11 cellular contexts compared by ENCODE assay signal in the genomic region with DNA sequence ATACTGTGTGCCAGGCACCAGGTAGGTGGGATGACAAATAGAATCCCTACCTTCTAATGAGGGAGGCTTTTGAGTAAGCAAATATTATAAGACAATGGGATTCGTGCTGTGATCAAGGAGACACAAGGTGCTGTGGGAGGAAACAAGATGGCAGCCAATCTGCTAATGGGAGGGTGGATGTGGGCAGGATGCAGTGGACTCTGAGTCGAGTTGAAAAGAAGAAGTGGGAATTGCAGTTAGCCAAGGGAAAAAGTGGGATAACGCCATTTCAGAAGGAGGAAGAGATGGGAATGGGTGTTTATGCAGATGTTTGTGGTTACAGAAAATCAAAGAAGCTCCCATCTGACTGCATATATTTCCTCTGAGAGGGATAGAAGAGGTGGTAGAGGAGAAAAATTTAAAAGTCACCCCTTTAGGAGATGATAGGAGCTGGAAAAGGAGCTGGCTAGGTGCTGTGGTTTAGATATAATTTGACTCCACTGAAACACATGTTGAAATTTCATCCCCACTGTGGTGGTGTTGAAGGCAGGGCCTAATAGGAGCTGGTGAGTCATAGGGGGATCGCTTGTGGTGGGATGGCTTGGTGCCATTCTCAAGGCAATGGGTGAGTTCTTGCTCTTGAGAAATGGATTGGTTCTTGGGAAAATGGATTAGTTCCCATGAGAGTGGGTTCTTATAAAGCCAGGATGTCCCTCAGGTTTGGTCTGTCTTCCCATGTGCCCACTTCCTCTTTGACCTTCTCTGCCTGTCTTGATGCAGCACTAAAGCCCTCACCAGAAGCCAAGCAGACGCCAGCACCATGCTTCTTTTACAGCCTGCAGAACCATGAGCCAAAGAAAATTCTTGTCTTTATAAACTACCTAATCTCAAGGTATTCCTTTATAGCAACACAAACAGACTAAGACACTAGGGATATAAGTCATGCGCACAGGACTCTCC. TPM values are rescaled to one million over a fixed set of nuclear protein-coding genes. Genes with fewer than 3 reads are reported as not detected.
DNase-seq lines count a peak whose midpoint lies in the region; ATAC-seq and FAIRE-seq lines count a peak whose summit lies in the region.
"Had no signal": no experiment of that assay in that cellular context is flagged by ENCODE, and none has a peak within 500 bp of the region (broad histone marks: within the 10 kb centered on the region; RNA-seq: fewer than 3 reads in every experiment).

No MANE protein-coding gene starts in this region.

- peaks cover 4% of the 10 kb centered on the region for H3K4me1 Mint-ChIP-seq in activated naive CD4-positive, alpha-beta T cell treated with anti-CD3 and anti-CD28 coated beads, Interleukin-2, amount 10 ng/mL, durations not matched to agents 7 days and 5 days

- H3K27ac Mint-ChIP-seq in activated naive CD4-positive, alpha-beta T cell treated with anti-CD3 and anti-CD28 coated beads, Interleukin-2, amount 10 ng/mL, durations not matched to agents 7 days and 5 days = peak overlapping the region; percentile 28

- no peak overlapping the region for H3K27ac ChIP-seq in small intestine (ENCODE audit: low read depth in 1 of 2, low read length in 1 of 2)

- peak; percentile 32 for ATAC-seq in HG03159 (IDR thresholded peaks at IDR 0.05; ENCODE audit: unreplicated experiment)
- ATAC-seq: left colon had no signal

- H3K4me3 ChIP-seq in H7 (ENCODE audit: insufficient read depth, low read depth, low read length) (no peak overlapping the region), small intestine (ENCODE audit: low read depth in 1 of 2, low read length in 2 of 2) (no peak overlapping the region)

- H3K36me3 Mint-ChIP-seq in activated naive CD4-positive, alpha-beta T cell treated with anti-CD3 and anti-CD28 coated beads, Interleukin-2, amount 10 ng/mL, durations not matched to agents 7 days and 5 days = no peaks in the 10 kb centered on the region

- peaks cover 8% of the 10 kb centered on the region for H3K27me3 Mint-ChIP-seq in activated naive CD4-positive, alpha-beta T cell treated with anti-CD3 and anti-CD28 coated beads, Interleukin-2, amount 10 ng/mL, durations not matched to agents 7 days and 5 days

- H3K4me3 Mint-ChIP-seq in activated naive CD4-positive, alpha-beta T cell treated with anti-CD3 and anti-CD28 coated beads, Interleukin-2, amount 10 ng/mL, durations not matched to agents 7 days and 5 days = no peak overlapping the region

- H3K27me3 ChIP-seq in H7 (ENCODE audit: control insufficient read depth, insufficient read depth, low read length) (no peaks in the 10 kb centered on the region), small intestine (ENCODE audit: control insufficient read depth in 2 of 2, insufficient read depth in 2 of 2, low read length in 2 of 2) (no peaks in the 10 kb centered on the region)

- FAIRE-seq in small intestine (lab: Jason Lieb, UNC) = no peak
- FAIRE-seq: endometrium had no signal

- DNase-seq in activated naive CD4-positive, alpha-beta T cell treated with anti-CD3 and anti-CD28 coated beads, Interleukin-2, amount 10 ng/mL, durations not matched to agents 7 days and 5 days = no peak
- DNase-seq in activated naive CD4-positive, alpha-beta T cell treated with anti-CD3 and anti-CD28 coated beads, Interleukin-2, amount 50 U/mL, for 16 hours = no peak
- DNase-seq in OCI-M1 (lab: John Stamatoyannopoulos, UW) (peak; percentile 43), stromal cell of bone marrow (ENCODE audit: low read depth) (peak; percentile 45), H7 (no peak), small intestine (no peak), NCI-H774 (lab: John Stamatoyannopoulos, UW) (no peak)
- DNase-seq: left colon had no signal

- CTCF ChIA-PET in activated naive CD4-positive, alpha-beta T cell treated with anti-CD3 and anti-CD28 coated beads, Interleukin-2, amount 10 ng/mL, durations not matched to agents 7 days and 5 days (lab: Charles Lee) = interaction anchor here (1.4 kb wide), 1 partner anchor 8 kb away, joined by 5 read pairs; no protein-coding TSS in a partner anchor

- H3K4me1 ChIP-seq in small intestine (ENCODE audit: control insufficient read depth in 2 of 2, insufficient read depth in 1 of 2, low read depth in 1 of 2, low read length in 1 of 2) = no peaks in the 10 kb centered on the region

- 74 to 86% (median 83%) methylated on average over 6 of the region's 6 CpGs for WGBS in small intestine, 3 donors

- no peaks in the 10 kb centered on the region for H3K9me3 ChIP-seq in small intestine (ENCODE audit: control insufficient read depth, low read depth)

- peaks cover under 1% of the 10 kb centered on the region for H3K9me3 Mint-ChIP-seq in activated naive CD4-positive, alpha-beta T cell treated with anti-CD3 and anti-CD28 coated beads, Interleukin-2, amount 10 ng/mL, durations not matched to agents 7 days and 5 days

- H3K36me3 ChIP-seq in H7 (replicated peaks; ENCODE audit: control insufficient read depth, insufficient read depth, low read length) = no peaks in the 10 kb centered on the region
- H3K36me3 ChIP-seq in small intestine (ENCODE audit: control insufficient read depth in 2 of 2, insufficient read depth in 2 of 2, low read length in 2 of 2) = no peaks in the 10 kb centered on the region

RNA-seq across cellular contexts. Expression of gene POU2AF1, which starts 30.0 kb away (rescaled TPM):
- total RNA-seq in H7 (2014; rRNA removed; shearing (Covaris generic)) = not detected in 2 replicates
- 1 to 10 TPM; 1.1 to 9.2 (median 5.6) TPM for polyA plus RNA-seq in small intestine
- polyA plus RNA-seq: AG04450 had no signal

Comparison
In these comparisons a context has a peak if more than half of its experiments do, and no peak if none do; other contexts are left out.
1. DNase-seq: peak in OCI-M1 (single experiment) and stromal cell of bone marrow (single experiment); none in activated naive CD4-positive, alpha-beta T cell treated with anti-CD3 and anti-CD28 coated beads, Interleukin-2, amount 10 ng/mL, durations not matched to agents 7 days and 5 days (single experiment), activated naive CD4-positive, alpha-beta T cell treated with anti-CD3 and anti-CD28 coated beads, Interleukin-2, amount 50 U/mL, for 16 hours (single experiment), H7 (single experiment), small intestine (single experiment) and NCI-H774 (single experiment).